ENCODE assay signal across 2 cellular contexts in genomic region chr12:109137055-109137454, GRCh38.
TF ChIP-seq lines count a peak whose summit lies in the region.

No MANE protein-coding gene starts in this region.

TF ChIP-seq in liver, 16 proteins besides CTCF, POLR2A, EP300 and RAD21:
- TF ChIP-seq FOXA1 (IDR thresholded peaks at IDR 0.05) (no peak), RXRA (IDR thresholded peaks at IDR 0.05) (peak; percentile 11 to 22), SP1 (IDR thresholded peaks at IDR 0.05) (peak; percentile 36), FOXA2 (IDR thresholded peaks at IDR 0.05) (no peak), NR2F2 (IDR thresholded peaks at IDR 0.05) (peak; percentile 94)

TF ChIP-seq in HepG2, 621 proteins besides CTCF, POLR2A, EP300 and RAD21:
- no peak for TF ChIP-seq TBX2 (CRISPR knock-in tag; IDR thresholded peaks at IDR 0.05; ENCODE audit: borderline replicate concordance)
